Comparison of ENCODE assay signal across 7 cellular contexts in the genomic region with DNA sequence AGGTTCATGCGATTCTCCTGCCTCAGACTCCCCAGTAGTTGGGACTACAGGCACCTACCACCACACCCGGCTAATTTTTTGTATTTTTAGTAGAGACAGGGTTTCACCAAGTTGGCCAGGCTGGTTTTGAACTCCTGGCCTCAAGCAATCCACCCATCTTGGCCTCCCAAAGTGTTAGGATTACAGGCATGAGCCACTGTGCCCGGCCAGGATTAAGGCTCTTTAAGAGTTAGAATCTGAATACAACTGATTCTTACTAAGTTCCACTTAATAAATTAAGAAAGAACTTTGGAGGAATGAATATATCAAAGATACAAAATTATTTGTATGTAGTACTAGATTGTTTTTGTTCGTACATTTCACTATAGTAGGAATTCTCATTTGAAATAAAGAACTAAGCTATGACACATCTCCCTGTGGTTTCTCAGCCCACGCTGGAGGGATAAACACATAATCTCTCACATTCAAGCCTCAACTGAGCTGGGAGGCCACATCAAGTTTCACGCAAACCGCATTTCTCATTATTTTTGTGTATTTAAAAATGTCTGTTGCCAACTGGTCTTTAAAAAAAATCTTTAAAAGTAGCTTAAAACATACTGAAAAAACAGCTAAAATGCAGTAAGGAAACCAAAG. TPM values are rescaled to one million over a fixed set of nuclear protein-coding genes. Genes with fewer than 3 reads are reported as not detected.
DNase-seq lines count a peak whose midpoint lies in the region; ATAC-seq and TF ChIP-seq lines count a peak whose summit lies in the region.

No MANE protein-coding gene starts in this region.

- no peak overlapping the region for H3K4me3 ChIP-seq in fibroblast of villous mesenchyme (ENCODE audit: low read depth, low read length)

- peak; percentile 37 to 38 for DNase-seq in activated CD4-positive, alpha-beta T cell treated with anti-CD3 and anti-CD28 coated beads, Interleukin-2, amount 50 U/mL, for 4 hours
- DNase-seq in fibroblast of villous mesenchyme (ENCODE audit: low read depth) (peak; percentile 90), caudate nucleus (lab: John Stamatoyannopoulos, UW) (no peak)
- DNase-seq in stimulated activated CD8-positive, alpha-beta memory T cell treated with anti-CD3 and anti-CD28 coated beads, Interleukin-4, amount 100 ng/mL, for 48 hours = peak; percentile 71

- ATAC-seq in HG02610 (IDR thresholded peaks at IDR 0.05; ENCODE audit: unreplicated experiment) = peak; percentile 87
- ATAC-seq in HG03175 (IDR thresholded peaks at IDR 0.05; ENCODE audit: unreplicated experiment) = no peak
- ATAC-seq in GM21576 (IDR thresholded peaks at IDR 0.05; ENCODE audit: unreplicated experiment) = no peak

- H3K27ac ChIP-seq in caudate nucleus (ENCODE audit: low read depth, low read length) = no peak overlapping the region

- no peak for TF ChIP-seq CTCF in fibroblast of villous mesenchyme (IDR thresholded peaks at IDR 0.05; ENCODE audit: insufficient read depth, low read depth, low read length)

RNA-seq across cellular contexts. Expression of a gene that starts 34.2 kb away (rescaled TPM):
- 2.2 and 6.4 TPM in 2 replicates for total RNA-seq in fibroblast of villous mesenchyme

Comparison
In these comparisons a context has a peak if more than half of its experiments do, and no peak if none do; other contexts are left out.
1. DNase-seq: peak in activated CD4-positive, alpha-beta T cell treated with anti-CD3 and anti-CD28 coated beads, Interleukin-2, amount 50 U/mL, for 4 hours (2 of 2), fibroblast of villous mesenchyme (single experiment) and stimulated activated CD8-positive, alpha-beta memory T cell treated with anti-CD3 and anti-CD28 coated beads, Interleukin-4, amount 100 ng/mL, for 48 hours (single experiment); none in caudate nucleus (0 of 61).